Comparison of ENCODE assay signal across 9 cellular contexts in the genomic region with DNA sequence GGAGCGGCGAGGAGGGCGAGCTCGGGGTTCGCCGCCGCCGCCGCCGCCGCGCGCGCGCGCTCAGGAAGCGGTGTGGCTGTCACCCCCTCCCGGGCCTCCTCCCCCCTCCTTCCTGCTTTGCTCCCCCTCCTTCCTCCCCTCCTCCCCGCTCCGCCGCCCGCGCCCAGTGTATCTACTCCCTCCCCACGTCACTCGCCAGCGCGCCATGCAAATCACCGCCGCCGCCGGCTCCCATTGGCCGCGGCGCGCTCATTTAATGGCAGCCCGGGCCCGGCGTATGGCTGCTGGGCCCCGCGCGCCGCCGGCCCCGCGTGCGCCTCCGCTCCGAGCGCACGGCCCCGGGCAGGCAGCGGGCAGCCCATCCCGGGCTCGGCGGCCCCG. TPM values are rescaled to one million over a fixed set of nuclear protein-coding genes. Genes with fewer than 3 reads are reported as not detected.
A peak's percentile ranks its signal among the peaks of the same experiment; 100 is the strongest.
DNase-seq lines count a peak whose midpoint lies in the region; ATAC-seq and TF ChIP-seq lines count a peak whose summit lies in the region.
"Had no signal": no experiment of that assay in that cellular context is flagged by ENCODE, and none has a peak within 500 bp of the region (broad histone marks: within the 10 kb centered on the region; RNA-seq: fewer than 3 reads in every experiment).

No MANE protein-coding gene starts in this region.

- ATAC-seq in WTC11, result peak; percentile 50
- peak; percentile 85 to 92 (median 91) for ATAC-seq in natural killer cell
- peak; percentile 45 for ATAC-seq in stimulated activated naive CD8-positive, alpha-beta T cell treated with anti-CD3 and anti-CD28 coated beads, Interleukin-15, Interleukin-2, amounts not matched to agents 100 U/mL and 50 U/mL, for 24 hours
- no peak for ATAC-seq in GM19351 (IDR thresholded peaks at IDR 0.05; ENCODE audit: unreplicated experiment)

- TF ChIP-seq CTCF in WTC11 (IDR thresholded peaks at IDR 0.05) (no peak), natural killer cell (IDR thresholded peaks at IDR 0.05) (no peak), GM10248 (IDR thresholded peaks at IDR 0.05; ENCODE audit: control extremely low read depth, extremely low read depth, low read depth, missing control alignments) (no peak)

- H3K4me1 Mint-ChIP-seq in WTC11, result peaks cover 54% of the 10 kb centered on the region
- peaks cover 5 to 6% of the 10 kb centered on the region in 2 donors for H3K4me1 Mint-ChIP-seq in natural killer cell

- H3K9me3 Mint-ChIP-seq in WTC11 (no peaks in the 10 kb centered on the region), natural killer cell (peaks cover 3 to 6% of the 10 kb centered on the region in 2 donors)

- H3K27ac Mint-ChIP-seq in WTC11 (no peak overlapping the region), natural killer cell (no peak overlapping the region)

- peaks cover 93% of the 10 kb centered on the region for H3K27me3 ChIP-seq in H7 (ENCODE audit: control insufficient read depth, insufficient read depth, low read length)

- peak overlapping the region; percentile 32 for H3K4me3 ChIP-seq in H7 (ENCODE audit: insufficient read depth, low read depth, low read length)

- no peaks in the 10 kb centered on the region for H3K36me3 Mint-ChIP-seq in WTC11
- H3K36me3 Mint-ChIP-seq in natural killer cell, result peaks cover 24% of the 10 kb centered on the region

- H3K4me3 Mint-ChIP-seq in WTC11 (no peak overlapping the region), natural killer cell (peak overlapping the region; percentile 73)

- CTCF ChIA-PET in WTC11 (lab: Charles Lee) (interaction anchor here (0.6 to 2.3 kb wide), 5 partner anchors 11 to 593 kb away, joined by 3 to 11 read pairs (median 4); no protein-coding TSS in a partner anchor), GM10248 (lab: Yijun Ruan, JAX) (no interaction called here)

- H3K36me3 ChIP-seq in H7 (replicated peaks; ENCODE audit: control insufficient read depth, insufficient read depth, low read length), result no peaks in the 10 kb centered on the region
- H3K36me3 ChIP-seq: adrenal gland had no signal

- H3K27me3 Mint-ChIP-seq in WTC11 (ENCODE audit: low read depth) (peaks cover 87% of the 10 kb centered on the region), natural killer cell (ENCODE audit: low read depth in 2 of 2) (peaks cover 46 to 59% of the 10 kb centered on the region in 2 donors)

- POLR2A ChIA-PET in WTC11 (lab: Charles Lee), result no interaction called here
- POLR2A ChIA-PET in GM10248 (lab: Yijun Ruan, JAX), result no interaction called here

- peak; percentile 95 for DNase-seq in H7
- peak; percentile 83 for DNase-seq in WTC11 (ENCODE audit: low spot score)
- peak; percentile 14 for DNase-seq in effector CD4-positive, alpha-beta T cell
- peak; percentile 38 for DNase-seq in natural killer cell
- peak; percentile 55 for DNase-seq in stimulated activated naive CD8-positive, alpha-beta T cell treated with anti-CD3 and anti-CD28 coated beads, Interleukin-15, Interleukin-2, amounts not matched to agents 100 U/mL and 50 U/mL, for 24 hours
- no peak for DNase-seq in HT-29 (ENCODE audit: low spot score)
- no peak for DNase-seq in GM10248 (ENCODE audit: extremely low spot score)

- intact Hi-C loops in natural killer cell (cut with micrococcal nuclease), result no loop called here

TF ChIP-seq in WTC11, 78 proteins besides CTCF, POLR2A, EP300 and RAD21:
- TF ChIP-seq, protein P1, sequence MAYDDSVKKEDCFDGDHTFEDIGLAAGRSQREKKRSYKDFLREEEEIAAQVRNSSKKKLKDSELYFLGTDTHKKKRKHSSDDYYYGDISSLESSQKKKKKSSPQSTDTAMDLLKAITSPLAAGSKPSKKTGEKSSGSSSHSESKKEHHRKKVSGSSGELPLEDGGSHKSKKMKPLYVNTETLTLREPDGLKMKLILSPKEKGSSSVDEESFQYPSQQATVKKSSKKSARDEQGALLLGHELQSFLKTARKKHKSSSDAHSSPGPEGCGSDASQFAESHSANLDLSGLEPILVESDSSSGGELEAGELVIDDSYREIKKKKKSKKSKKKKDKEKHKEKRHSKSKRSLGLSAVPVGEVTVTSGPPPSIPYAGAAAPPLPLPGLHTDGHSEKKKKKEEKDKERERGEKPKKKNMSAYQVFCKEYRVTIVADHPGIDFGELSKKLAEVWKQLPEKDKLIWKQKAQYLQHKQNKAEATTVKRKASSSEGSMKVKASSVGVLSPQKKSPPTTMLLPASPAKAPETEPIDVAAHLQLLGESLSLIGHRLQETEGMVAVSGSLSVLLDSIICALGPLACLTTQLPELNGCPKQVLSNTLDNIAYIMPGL (CRISPR knock-in tag; IDR thresholded peaks at IDR 0.05), result 0 out of 2 replicates have a peak, but pooled peaks have one; percentile 11
- 0 out of 2 replicates have a peak, but pooled peaks have one; percentile 22 for TF ChIP-seq NFYB (CRISPR knock-in tag; conservative IDR thresholded peaks at IDR 0.05; ENCODE audit: low read depth)
- no peak for TF ChIP-seq RORB (CRISPR knock-in tag; IDR thresholded peaks at IDR 0.05)
- no peak for TF ChIP-seq JUN (CRISPR knock-in tag; IDR thresholded peaks at IDR 0.05)
- no peak for TF ChIP-seq FOXJ3 (CRISPR knock-in tag; IDR thresholded peaks at IDR 0.05; ENCODE audit: borderline replicate concordance)

RNA-seq across cellular contexts. Expression of a gene that starts 0.3 kb away (rescaled TPM):
- total RNA-seq in H7 (2014; rRNA removed; shearing (Covaris generic)), result 0.15 TPM in 1 of 2 replicates, not detected in the other
- 0.15 to 0.25 TPM (median 0.18 TPM) in 3 replicates for total RNA-seq in WTC11 (2021)
- not detected for total RNA-seq in natural killer cell
- not detected in 2 replicates for total RNA-seq in HT-29 (2014; rRNA removed; shearing (Covaris generic))
- total RNA-seq: adrenal gland had no signal

Comparison
In these comparisons a context has a peak if more than half of its experiments do, and no peak if none do; other contexts are left out.
1. DNase-seq: peak in H7 (single experiment), WTC11 (single experiment), effector CD4-positive, alpha-beta T cell (single experiment), natural killer cell (single experiment) and stimulated activated naive CD8-positive, alpha-beta T cell treated with anti-CD3 and anti-CD28 coated beads, Interleukin-15, Interleukin-2, amounts not matched to agents 100 U/mL and 50 U/mL, for 24 hours (single experiment); none in HT-29 (single experiment) and GM10248 (single experiment).